ENCODE assay signal across 24 cellular contexts in the genomic region with DNA sequence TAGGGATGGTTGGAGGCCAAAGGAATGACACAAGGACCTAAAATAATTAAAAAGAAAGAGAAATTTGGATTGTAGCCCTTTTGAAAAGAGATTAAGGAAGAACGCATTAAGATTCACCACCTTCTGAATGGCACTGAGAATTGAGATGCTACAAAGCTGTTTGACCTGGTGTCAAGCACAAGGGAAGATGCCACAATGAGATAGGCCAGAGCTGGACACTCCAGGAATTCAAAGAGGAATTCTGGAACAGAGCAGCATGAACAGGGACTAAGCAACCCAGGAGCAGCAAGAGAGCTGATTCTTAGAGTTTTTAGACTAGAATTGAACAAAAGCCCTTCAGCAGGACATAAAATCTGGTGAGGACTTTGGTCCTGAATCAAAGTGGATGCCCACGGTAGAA. TPM values are rescaled to one million over a fixed set of nuclear protein-coding genes. Genes with fewer than 3 reads are reported as not detected.
DNase-seq lines count a peak whose midpoint lies in the region; ATAC-seq, FAIRE-seq and TF ChIP-seq lines count a peak whose summit lies in the region.
"Had no signal": no experiment of that assay in that cellular context is flagged by ENCODE, and none has a peak within 500 bp of the region (broad histone marks: within the 10 kb centered on the region; RNA-seq: fewer than 3 reads in every experiment).

No MANE protein-coding gene starts in this region.

- ATAC-seq in GM23338 (no peak), K562 (no peak)
- ATAC-seq: A549, HCT116 had no signal

- DNase-seq in GM23338 (ENCODE audit: low spot score) (no peak), K562 (ENCODE audit: extremely low read depth in 1 of 4, low spot score in 3 of 4) (no peak), neural crest cell (ENCODE audit: low read depth, low spot score) (no peak), trophoblast cell (peak in 1 of 2 donors; percentile 20), GM13977 (ENCODE audit: low spot score) (no peak), A172 (ENCODE audit: low spot score) (no peak), HK-2 (ENCODE audit: unreplicated experiment) (no peak)
- DNase-seq: ACHN; AML-193; BE2C; CD4-positive, alpha-beta T cell; CD8-positive, alpha-beta memory T cell; DMS 273 treated with DMSO at 0.1 percent for 48 hours; DMS79 treated with DMSO at 0.1 percent for 48 hours; GF-D8; GM23248; H9 had no signal

- H3K27ac ChIP-seq in GM23338 (ENCODE audit: low read depth) (no peak overlapping the region), K562 (ENCODE audit: extremely low read depth, low read depth, low read length) (no peak overlapping the region), trophoblast cell (ENCODE audit: low read depth, low read length) (no peak overlapping the region)
- H3K27ac ChIP-seq: 22Rv1; A549; BLaER1 treated with 17β-estradiol and CSF1 and Interleukin-3, amounts not matched to agents 10 nM and 100 nM; GM23248 had no signal

- H3K27me3 Mint-ChIP-seq in GM23338 (ENCODE audit: insufficient read depth, low read depth, poor library complexity): no peaks in the 10 kb centered on the region
- H3K27me3 Mint-ChIP-seq in neural crest cell (ENCODE audit: low read depth): no peaks in the 10 kb centered on the region

- H2AK5ac ChIP-seq in trophoblast cell (ENCODE audit: low read length): no peak overlapping the region

- no peaks in the 10 kb centered on the region for H3K79me2 ChIP-seq in GM23338 (replicated peaks; ENCODE audit: insufficient read depth)
- no peaks in the 10 kb centered on the region for H3K79me2 ChIP-seq in K562 (ENCODE audit: control insufficient read depth, insufficient read depth, low read length)
- no peaks in the 10 kb centered on the region for H3K79me2 ChIP-seq in trophoblast cell (ENCODE audit: control insufficient read depth, insufficient read depth, low read length, poor library complexity)

- H3K36me3 ChIP-seq in GM23338 (ENCODE audit: insufficient read depth) (no peaks in the 10 kb centered on the region), K562 (ENCODE audit: control insufficient read depth, insufficient read depth, low read length) (no peaks in the 10 kb centered on the region), trophoblast cell (ENCODE audit: control insufficient read depth in 1 of 2, insufficient read depth in 2 of 2, low read length in 2 of 2) (no peaks in the 10 kb centered on the region)
- H3K36me3 ChIP-seq: BE2C; BLaER1 treated with 17β-estradiol and CSF1 and Interleukin-3, amounts not matched to agents 10 nM and 100 nM had no signal

- no peak overlapping the region for H2BK120ac ChIP-seq in trophoblast cell (ENCODE audit: insufficient read depth, low read length, poor library complexity)

- no peak overlapping the region for H4K12ac ChIP-seq in trophoblast cell (ENCODE audit: low read depth, low read length)

- no peak overlapping the region for H3K9ac ChIP-seq in K562 (ENCODE audit: insufficient read depth in 1 of 2, low read depth in 2 of 2, low read length in 2 of 2)
- no peak overlapping the region for H3K9ac ChIP-seq in trophoblast cell (ENCODE audit: low read length)
- H3K9ac ChIP-seq: BLaER1 treated with 17β-estradiol and CSF1 and Interleukin-3, amounts not matched to agents 10 nM and 100 nM; GM23248 had no signal

- H2BK5ac ChIP-seq in trophoblast cell (ENCODE audit: low read depth, low read length, poor library complexity): no peak overlapping the region

- H3K4me2 ChIP-seq in GM23338 (no peak overlapping the region), K562 (ENCODE audit: insufficient read depth, low read length) (no peak overlapping the region), trophoblast cell (ENCODE audit: low read length) (peak overlapping the region; percentile 35)
- H3K4me2 ChIP-seq: A549; BLaER1 treated with 17β-estradiol and CSF1 and Interleukin-3, amounts not matched to agents 10 nM and 100 nM had no signal

- H3K9me3 Mint-ChIP-seq in GM23338 (no peaks in the 10 kb centered on the region; the same call in 2 of the 3 replicates), neural crest cell (no peaks in the 10 kb centered on the region)
- H3K9me3 Mint-ChIP-seq: CD4-positive, alpha-beta T cell; CD8-positive, alpha-beta memory T cell; H9 had no signal

- H3K27me3 ChIP-seq in GM23338 (ENCODE audit: insufficient read depth) (no peaks in the 10 kb centered on the region), K562 (ENCODE audit: control insufficient read depth in 2 of 2, insufficient read depth in 2 of 2, low read length in 2 of 2) (peaks cover 10 to 17% of the 10 kb centered on the region in 2 experiments; a peak in 3 of 5 replicates), trophoblast cell (ENCODE audit: insufficient read depth, low read length) (no peaks in the 10 kb centered on the region)
- H3K27me3 ChIP-seq: BE2C; BLaER1 treated with 17β-estradiol and CSF1 and Interleukin-3, amounts not matched to agents 10 nM and 100 nM had no signal

- no peak overlapping the region for H3K14ac ChIP-seq in trophoblast cell (ENCODE audit: low read length)

- no peak overlapping the region for H2BK12ac ChIP-seq in trophoblast cell (ENCODE audit: low read length)

- H3K4me1 ChIP-seq in GM23338 (ENCODE audit: insufficient read depth) (no peaks in the 10 kb centered on the region), K562 (replicated peaks in 1 of 2; ENCODE audit: control insufficient read depth in 2 of 2, insufficient read depth in 2 of 2, low read length in 2 of 2) (no peaks in the 10 kb centered on the region; a peak in 1 of 5 replicates), trophoblast cell (ENCODE audit: control insufficient read depth in 1 of 2, insufficient read depth in 2 of 2, low read length in 2 of 2) (no peaks in the 10 kb centered on the region)
- H3K4me1 ChIP-seq: A549, BE2C had no signal

- no peaks in the 10 kb centered on the region for H3F3A ChIP-seq in GM23338 (replicated peaks; ENCODE audit: low read depth)

- H3K4me3 ChIP-seq in GM23338: no peak overlapping the region
- H3K4me3 ChIP-seq in K562: no peak overlapping the region
- no peak overlapping the region for H3K4me3 ChIP-seq in trophoblast cell (ENCODE audit: low read depth, low read length)
- H3K4me3 ChIP-seq: A549; BLaER1 treated with 17β-estradiol and CSF1 and Interleukin-3, amounts not matched to agents 10 nM and 100 nM; GM23248 had no signal

- no peak overlapping the region for H4K91ac ChIP-seq in trophoblast cell (ENCODE audit: low read depth, low read length)

- no peak for TF ChIP-seq POLR2A in K562 (conservative IDR thresholded peaks at IDR 0.05)

- H4K20me1 ChIP-seq in GM23338 (replicated peaks; ENCODE audit: insufficient read depth) (no peaks in the 10 kb centered on the region), K562 (replicated peaks; ENCODE audit: control insufficient read depth, insufficient read depth, low read length) (no peaks in the 10 kb centered on the region)
- H4K20me1 ChIP-seq: BLaER1 treated with 17β-estradiol and CSF1 and Interleukin-3, amounts not matched to agents 10 nM and 100 nM had no signal

- intact Hi-C loops in K562 (cut with micrococcal nuclease): no loop called here

- in situ Hi-C loops in K562 (cut with MboI) (no loop called here), GM13977 (cut with MboI; ENCODE audit: low pct_unique_long_range_greater_than_20kb, low sequenced_read_pairs, unreplicated experiment) (no loop called here)

- H4K8ac ChIP-seq in trophoblast cell (ENCODE audit: low read depth, low read length): no peak overlapping the region

- TF ChIP-seq EP300 in K562 (IDR thresholded peaks at IDR 0.05; ENCODE audit: low read length): no peak

- no peaks in the 10 kb centered on the region for H3K36me3 Mint-ChIP-seq in GM23338 (ENCODE audit: low read depth)
- no peaks in the 10 kb centered on the region for H3K36me3 Mint-ChIP-seq in neural crest cell (ENCODE audit: low read depth)
- H3K36me3 Mint-ChIP-seq: CD14-positive monocyte; CD8-positive, alpha-beta memory T cell had no signal

- no peak for TF ChIP-seq RAD21 in K562 (CRISPR knock-in tag; conservative IDR thresholded peaks at IDR 0.05 in 1 of 2, IDR thresholded peaks at IDR 0.05 in 1 of 2)

- H3K9me2 ChIP-seq in GM23338 (ENCODE audit: insufficient read depth): no peaks in the 10 kb centered on the region

- TF ChIP-seq CTCF in GM23338 (conservative IDR thresholded peaks at IDR 0.05; ENCODE audit: low read depth in 2 of 2): no peak
- no peak for TF ChIP-seq CTCF in K562 (IDR thresholded peaks at IDR 0.05 in 2 of 3, conservative IDR thresholded peaks at IDR 0.05 in 1 of 3; ENCODE audit: insufficient read depth in 2 of 3, low read depth in 1 of 3, low read length in 3 of 3)
- no peak for TF ChIP-seq CTCF in neural crest cell (conservative IDR thresholded peaks at IDR 0.05)
- no peak for TF ChIP-seq CTCF in GM13977 (IDR thresholded peaks at IDR 0.05; ENCODE audit: extremely low read depth, insufficient read depth, missing control alignments)

- H3K4me1 Mint-ChIP-seq in GM23338: peaks cover 2% of the 10 kb centered on the region; the same call in 1 of the 3 replicates
- peaks cover 22% of the 10 kb centered on the region for H3K4me1 Mint-ChIP-seq in neural crest cell
- H3K4me1 Mint-ChIP-seq: CD14-positive monocyte; CD8-positive, alpha-beta memory T cell had no signal

- H3K9me3 ChIP-seq in K562 (replicated peaks; ENCODE audit: control insufficient read depth, insufficient read depth, low read depth, low read length): no peaks in the 10 kb centered on the region
- no peaks in the 10 kb centered on the region for H3K9me3 ChIP-seq in trophoblast cell (ENCODE audit: insufficient read depth, low read depth, low read length)
- H3K9me3 ChIP-seq: A549; BE2C; BLaER1 treated with 17β-estradiol and CSF1 and Interleukin-3, amounts not matched to agents 10 nM and 100 nM had no signal

- H3K9me1 ChIP-seq in K562 (ENCODE audit: control insufficient read depth, insufficient read depth, low read length): no peaks in the 10 kb centered on the region

- no peaks in the 10 kb centered on the region for H3K79me1 ChIP-seq in trophoblast cell (ENCODE audit: low read length)

- H3K27ac Mint-ChIP-seq in GM23338: no peak overlapping the region
- no peak overlapping the region for H3K27ac Mint-ChIP-seq in neural crest cell (ENCODE audit: unreplicated experiment)
- H3K27ac Mint-ChIP-seq: CD14-positive monocyte; CD4-positive, alpha-beta T cell; CD8-positive, alpha-beta memory T cell had no signal

- no peak overlapping the region for H3K18ac ChIP-seq in trophoblast cell (ENCODE audit: low read length)

- H3K4me3 Mint-ChIP-seq in GM23338 (no peak overlapping the region), neural crest cell (peak overlapping the region; percentile 1)
- H3K4me3 Mint-ChIP-seq: CD14-positive monocyte; CD4-positive, alpha-beta T cell; CD8-positive, alpha-beta memory T cell; H9 had no signal

- 3% methylated on average over 2 of the region's 2 CpGs for WGBS in K562 (ENCODE audit: insufficient coverage, low coverage, missing lambda C conversion rate)
- WGBS in trophoblast cell (ENCODE audit: extremely low coverage, insufficient coverage, insufficient read length): no CpG with 5 or more reads among the region's 2 CpGs

- no peak overlapping the region for H3K23ac ChIP-seq in trophoblast cell (ENCODE audit: low read length)

- BruUV-seq in K562 (replicated peaks; lab: Mats Ljungman, UMichigan): no TSS peak

- CTCF ChIA-PET in K562 (lab: Yijun Ruan, JAX; ENCODE audit: low intra/inter-chr PET ratio): no interaction called here

- H2AFZ ChIP-seq in GM23338: peak overlapping the region; percentile 23; the same call in 1 of the 2 replicates
- no peak overlapping the region for H2AFZ ChIP-seq in K562 (ENCODE audit: low read depth, low read length)
- no peak overlapping the region for H2AFZ ChIP-seq in trophoblast cell (ENCODE audit: insufficient read depth, low read length, poor library complexity)
- H2AFZ ChIP-seq: GM23248 had no signal

- no peak overlapping the region for H3K4ac ChIP-seq in trophoblast cell (ENCODE audit: low read depth, low read length)

- no peak for FAIRE-seq in K562 (lab: Jason Lieb, UNC)
- FAIRE-seq: A549, D721Med, GM12891 had no signal

- POLR2A ChIA-PET in K562 (lab: Yijun Ruan, JAX): interaction anchor here (0.6 to 1.3 kb wide), 2 partner anchors 10 to 19 kb away, joined by 3 read pairs; no protein-coding TSS in a partner anchor

RNA-seq across cellular contexts. Expression of a gene that starts 11.6 kb away (rescaled TPM):
- 106 and 110 TPM in 2 replicates for total RNA-seq in GM23338 (2014; rRNA removed; shearing (Covaris generic))
- polyA plus RNA-seq in GM23338 (2016; fragmentation: Nextera tagmentation; extraction: Ambion mirVana): 18.4 and 24.2 TPM in 2 replicates
- total RNA-seq in K562 (2011; cell fraction: chromatin; rRNA removed; ENCODE audit: low replicate concordance): 0.53 and 0.76 TPM in 2 replicates
- 0.26 and 0.67 TPM in 2 replicates for total RNA-seq in K562 (2011; cell fraction: nucleolus; rRNA removed)
- total RNA-seq in K562 (2011; cell fraction: nucleoplasm; rRNA removed): 0.51 and 0.69 TPM in 2 replicates
- 0.27 and 0.37 TPM in 2 replicates for total RNA-seq in K562 (2014; rRNA removed)
- total RNA-seq in K562 (2014; rRNA removed; fragmentation: Illumina TruSeq; extraction: Trizol): 0.25 and 0.26 TPM in 2 replicates
- total RNA-seq in K562 (2015; rRNA removed; fragmentation: Illumina TruSeq; extraction: Trizol): 0.22 and 0.23 TPM in 2 replicates
- total RNA-seq in K562 (2021): 0.76 and 1.00 TPM in 2 replicates
- polyA plus RNA-seq in K562 (2011; rRNA removed): 0.04 and 0.36 TPM in 2 replicates
- polyA plus RNA-seq in K562 (2011; cell fraction: cytosol; rRNA removed): 0.03 and 0.21 TPM in 2 replicates
- polyA plus RNA-seq in K562 (2011; cell fraction: nucleus; rRNA removed): 0.04 and 0.50 TPM in 2 replicates
- 0.26 and 0.35 TPM in 2 replicates for polyA plus RNA-seq in K562 (2012)
- 0.27 and 0.28 TPM in 2 replicates for polyA plus RNA-seq in K562 (2014; fragmentation: Illumina TruSeq; extraction: Trizol)
- under 1 TPM; 0.01 to 0.13 TPM for polyA plus RNA-seq in K562 (2014; fragmentation: Nextera tagmentation; extraction: Ambion mirVana)
- 0.28 and 0.36 TPM in 2 replicates for polyA plus RNA-seq in K562 (2014; rRNA removed)
- 0.06 and 0.35 TPM in 2 replicates for polyA minus RNA-seq in K562 (2011; rRNA and poly(A)+ RNA removed)
- 0.57 TPM in 1 of 2 replicates, not detected in the other for polyA minus RNA-seq in K562 (2011; cell fraction: cytosol; rRNA and poly(A)+ RNA removed)
- polyA minus RNA-seq in K562 (2011; cell fraction: nucleus; rRNA and poly(A)+ RNA removed): 0.11 and 0.40 TPM in 2 replicates
- 32.8 and 34.6 TPM in 2 replicates for total RNA-seq in neural crest cell
- polyA plus RNA-seq in trophoblast cell (2013): 4.2 and 4.4 TPM in 2 replicates
- total RNA-seq in A172 (2014; rRNA removed; shearing (Covaris generic)): not detected in 2 replicates
- total RNA-seq: CD4-positive, alpha-beta T cell; CD8-positive, alpha-beta memory T cell; GM23248 had no signal
- polyA plus RNA-seq: CD8-positive, alpha-beta memory T cell had no signal

Comparison
In these comparisons a context has a peak if more than half of its experiments do, and no peak if none do; other contexts are left out.
1. RNA of a gene that starts 11.6 kb away (total RNA-seq): 106 to 110 TPM in GM23338 and 32.8 to 34.6 TPM in neural crest cell; 0.22 to 1.00 TPM in K562 and not detected in A172; every median in the first group is over 10 times any median in the second.